Comparison of ENCODE assay signal across 12 cellular contexts in genomic region chr19:45472557-45473365, GRCh38. TPM values are rescaled to one million over a fixed set of nuclear protein-coding genes. Genes with fewer than 3 reads are reported as not detected.
DNase-seq lines count a peak whose midpoint lies in the region; ATAC-seq and TF ChIP-seq lines count a peak whose summit lies in the region.
"Had no signal": no experiment of that assay in that cellular context is flagged by ENCODE, and none has a peak within 500 bp of the region (broad histone marks: within the 10 kb centered on the region; RNA-seq: fewer than 3 reads in every experiment).

No MANE protein-coding gene starts in this region.

- peaks cover 14% of the 10 kb centered on the region for H3K4me1 ChIP-seq in psoas muscle

- no peaks in the 10 kb centered on the region for H3K9me3 Mint-ChIP-seq in activated T-cell treated with anti-CD3 and anti-CD28 coated beads, Interleukin-2, amount 50 U/mL, for 24 hours
- no peaks in the 10 kb centered on the region for H3K9me3 Mint-ChIP-seq in activated B cell treated with CpG ODN at 0.5 μM for 24 hours

- H3K27ac ChIP-seq in psoas muscle, result no peak overlapping the region
- H3K27ac ChIP-seq: KMS-11 had no signal

- no peak overlapping the region for H3K27ac Mint-ChIP-seq in activated T-cell treated with anti-CD3 and anti-CD28 coated beads, Interleukin-2, amount 50 U/mL, for 24 hours
- peak overlapping the region; percentile 13 for H3K27ac Mint-ChIP-seq in activated B cell treated with CpG ODN at 0.5 μM for 24 hours

- peak overlapping the region; percentile 39 for H3K4me3 ChIP-seq in fibroblast of villous mesenchyme (ENCODE audit: low read depth, low read length)
- peak overlapping the region; percentile 18 for H3K4me3 ChIP-seq in psoas muscle

- CTCF ChIA-PET in activated B cell treated with CpG ODN at 0.5 μM for 24 hours (lab: Charles Lee), result interaction anchor here (0.5 to 2.4 kb wide), 2 partner anchors 33 to 37 kb away, joined by 3 to 12 read pairs; no protein-coding TSS in a partner anchor

- peaks cover 65% of the 10 kb centered on the region for H3K4me1 Mint-ChIP-seq in activated T-cell treated with anti-CD3 and anti-CD28 coated beads, Interleukin-2, amount 50 U/mL, for 24 hours (ENCODE audit: low read depth)
- peaks cover 56% of the 10 kb centered on the region for H3K4me1 Mint-ChIP-seq in activated B cell treated with CpG ODN at 0.5 μM for 24 hours

- ATAC-seq in activated B cell treated with CpG ODN at 0.5 μM for 24 hours (ENCODE audit: low read depth) (no peak), psoas muscle (no peak), GM18867 (IDR thresholded peaks at IDR 0.05; ENCODE audit: unreplicated experiment) (no peak)
- ATAC-seq: SK-N-SH treated with all-trans-retinoic acid at 6 μM for 48 hours had no signal

- H3K9me3 ChIP-seq in psoas muscle, result no peaks in the 10 kb centered on the region

- no peaks in the 10 kb centered on the region for H3K36me3 ChIP-seq in psoas muscle (ENCODE audit: insufficient read depth in 1 of 2, low read depth in 1 of 2)

- DNase-seq in activated T-cell treated with anti-CD3 and anti-CD28 coated beads, Interleukin-2, amount 50 U/mL, for 1 hour, result peak; percentile 48
- no peak for DNase-seq in activated T-cell treated with anti-CD3 and anti-CD28 coated beads, Interleukin-2, amount 50 U/mL, for 24 hours
- DNase-seq in activated B cell treated with CpG ODN at 0.5 μM for 24 hours (no peak), fibroblast of villous mesenchyme (ENCODE audit: low read depth) (no peak), psoas muscle (no peak), NCI-H1417 treated with DMSO at 0.1 percent for 48 hours (lab: John Stamatoyannopoulos, UW) (no peak)
- no peak for DNase-seq in stimulated activated CD4-positive, alpha-beta T cell treated with anti-CD3 and anti-CD28 coated beads, Interleukin-12 subunit alpha, Interleukin-12 subunit beta, amount 100 ng/mL, for 4 hours
- DNase-seq: activated T-cell treated with anti-CD3 and anti-CD28 coated beads for 4 hours, AML-193 had no signal

- H3K27me3 Mint-ChIP-seq in activated T-cell treated with anti-CD3 and anti-CD28 coated beads, Interleukin-2, amount 50 U/mL, for 24 hours, result peaks cover 18% of the 10 kb centered on the region
- peaks cover 22% of the 10 kb centered on the region for H3K27me3 Mint-ChIP-seq in activated B cell treated with CpG ODN at 0.5 μM for 24 hours

- intact Hi-C loops in activated B cell treated with CpG ODN at 0.5 μM for 24 hours (cut with micrococcal nuclease) (no loop called here), psoas muscle (cut with DNase I) (no loop called here)

- no peaks in the 10 kb centered on the region for H3K27me3 ChIP-seq in psoas muscle (ENCODE audit: insufficient read depth in 3 of 3, low read length in 2 of 3)

- TF ChIP-seq CTCF in activated B cell treated with CpG ODN at 0.5 μM for 24 hours (IDR thresholded peaks at IDR 0.05) (no peak), fibroblast of villous mesenchyme (IDR thresholded peaks at IDR 0.05; ENCODE audit: insufficient read depth, low read depth, low read length) (no peak), psoas muscle (IDR thresholded peaks at IDR 0.05) (no peak)

- 53 to 56% (median 54%) methylated on average over 43 to 44 of the region's 44 CpGs for WGBS in psoas muscle, 3 donors

- H3K4me3 Mint-ChIP-seq in activated T-cell treated with anti-CD3 and anti-CD28 coated beads, Interleukin-2, amount 50 U/mL, for 24 hours, result no peak overlapping the region
- H3K4me3 Mint-ChIP-seq in activated B cell treated with CpG ODN at 0.5 μM for 24 hours, result peak overlapping the region; percentile 39

- H3K36me3 Mint-ChIP-seq in activated T-cell treated with anti-CD3 and anti-CD28 coated beads, Interleukin-2, amount 50 U/mL, for 24 hours (ENCODE audit: low read depth), result peaks cover 33% of the 10 kb centered on the region
- H3K36me3 Mint-ChIP-seq in activated B cell treated with CpG ODN at 0.5 μM for 24 hours (ENCODE audit: low read depth), result peaks cover 23% of the 10 kb centered on the region

- POLR2A ChIA-PET in activated B cell treated with CpG ODN at 0.5 μM for 24 hours (lab: Charles Lee), result interaction anchor here (0.6 kb wide), 1 partner anchor 107 kb away, joined by 6 read pairs; no protein-coding TSS in a partner anchor

RNA-seq across cellular contexts. Expression of gene FOSB, which starts 5.0 kb away (rescaled TPM):
- total RNA-seq in activated B cell treated with CpG ODN at 0.5 μM for 24 hours (16.8 and 20.4 TPM in 2 replicates), fibroblast of villous mesenchyme (13.0 and 16.1 TPM in 2 replicates), psoas muscle (1 to 10 TPM in 3 of 4 donors, under 1 TPM in 1; 0.32 to 9.4 (median 1.7) TPM)
- polyA plus RNA-seq in psoas muscle, result 1 to 10 TPM in 1 of 3 donors, under 1 TPM in 2; 0.41 to 5.4 (median 0.65) TPM

RNA-seq across cellular contexts. Expression of gene RTN2, which starts 24.1 kb away (rescaled TPM):
- total RNA-seq in activated B cell treated with CpG ODN at 0.5 μM for 24 hours (1.2 and 1.5 TPM in 2 replicates), fibroblast of villous mesenchyme (6.9 and 11.9 TPM in 2 replicates), psoas muscle (100 to 1,000 TPM; 214 to 272 (median 242) TPM)
- polyA plus RNA-seq in psoas muscle, result 100 to 1,000 TPM in 1 of 3 donors, 10 to 100 TPM in 2; 46.6 to 199 (median 85.8) TPM

RNA-seq across cellular contexts. Expression of gene PPM1N, which starts 25.5 kb away (rescaled TPM):
- total RNA-seq in activated B cell treated with CpG ODN at 0.5 μM for 24 hours (0.80 and 1.4 TPM in 2 replicates), fibroblast of villous mesenchyme (1.3 and 2.3 TPM in 2 replicates), psoas muscle (under 1 TPM in 1 of 4 donors, not detected in 3; 0.60 TPM)
- polyA plus RNA-seq in psoas muscle, result under 1 TPM; 0.29 to 0.90 (median 0.31) TPM

RNA-seq across cellular contexts. Expression of gene VASP, which starts 34.5 kb away (rescaled TPM):
- total RNA-seq in activated B cell treated with CpG ODN at 0.5 μM for 24 hours (294 and 300 TPM in 2 replicates), fibroblast of villous mesenchyme (158 and 185 TPM in 2 replicates), psoas muscle (10 to 100 TPM; 14.2 to 32.8 (median 23.2) TPM)
- polyA plus RNA-seq in psoas muscle, result 10 to 100 TPM; 13.5 to 76.3 (median 14.6) TPM

RNA-seq across cellular contexts. Expression of gene ERCC1, which starts 49.0 kb away (rescaled TPM):
- total RNA-seq in activated B cell treated with CpG ODN at 0.5 μM for 24 hours (69.2 and 71.6 TPM in 2 replicates), fibroblast of villous mesenchyme (73.0 and 88.9 TPM in 2 replicates), psoas muscle (100 to 1,000 TPM in 1 of 4 donors, 10 to 100 TPM in 3; 59.5 to 145 (median 74.2) TPM)
- 1,000 to 10,000 TPM in 1 of 3 donors, 10 to 100 TPM in 2; 84.6 to 2,153 (median 96.4) TPM for polyA plus RNA-seq in psoas muscle

Comparison
In these comparisons a context has a peak if more than half of its experiments do, and no peak if none do; other contexts are left out.
1. RNA of gene RTN2, which starts 24.1 kb away (total RNA-seq): 214 to 272 TPM in psoas muscle; 6.9 to 11.9 TPM in fibroblast of villous mesenchyme and 1.2 to 1.5 TPM in activated B cell treated with CpG ODN at 0.5 μM for 24 hours; every median in the first group is over 10 times any median in the second.